In the genomic region with DNA sequence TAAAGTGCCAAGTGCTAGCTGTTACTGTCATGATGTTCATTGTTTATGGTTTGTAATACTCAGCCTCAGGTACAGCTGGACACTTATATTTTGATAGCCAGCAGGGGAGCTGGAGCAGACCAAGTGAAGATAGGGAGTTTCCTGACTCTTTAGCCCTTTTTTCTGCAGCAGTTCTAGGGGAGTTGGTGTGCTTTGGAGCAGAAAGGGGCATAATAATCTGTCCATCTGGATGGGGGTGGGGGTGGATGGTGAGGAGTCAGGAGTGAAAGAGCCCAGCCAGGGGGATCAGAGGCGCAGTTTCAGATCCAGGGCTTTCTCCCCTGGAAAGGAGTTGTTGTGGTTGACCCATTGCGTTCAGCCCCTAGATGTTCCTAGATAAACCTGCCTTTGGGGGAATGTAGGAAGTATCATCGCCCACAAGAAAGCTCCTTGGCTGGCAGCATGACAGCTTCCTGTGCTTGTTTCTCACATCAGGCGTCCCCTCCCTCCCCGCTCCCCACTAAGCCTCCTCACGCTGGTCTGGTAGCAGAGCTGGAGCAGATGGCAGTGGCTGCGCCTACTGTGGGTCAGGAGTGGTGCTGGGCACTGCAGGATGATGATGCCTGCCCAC, we compare ENCODE assay signal across 9 cellular contexts. TPM values are rescaled to one million over a fixed set of nuclear protein-coding genes. Genes with fewer than 3 reads are reported as not detected.
DNase-seq lines count a peak whose midpoint lies in the region; ATAC-seq, FAIRE-seq and TF ChIP-seq lines count a peak whose summit lies in the region.
"Had no signal": no experiment of that assay in that cellular context is flagged by ENCODE, and none has a peak within 500 bp of the region (broad histone marks: within the 10 kb centered on the region; RNA-seq: fewer than 3 reads in every experiment).

No MANE protein-coding gene starts in this region.

- POLR2A ChIA-PET in HepG2 (lab: Yijun Ruan, JAX), result no interaction called here

- H3K27ac ChIP-seq in liver (ENCODE audit: low read depth in 1 of 2, low read length in 2 of 2), result peak overlapping the region; percentile 16 to 72
- H3K27ac ChIP-seq in HepG2 (ENCODE audit: extremely low read length, insufficient read depth, low read length), result no peak overlapping the region
- H3K27ac ChIP-seq in left lung, result peak overlapping the region; percentile 73 to 88
- peak overlapping the region; percentile 97 for H3K27ac ChIP-seq in temporal lobe (ENCODE audit: low read depth, low read length)

- intact Hi-C loops in HepG2 (cut with micrococcal nuclease; ENCODE audit: unreplicated experiment), result no loop called here
- intact Hi-C loops in left lung (cut with DNase I), result no loop called here

- H3K4me3 ChIP-seq in liver (ENCODE audit: low read depth in 1 of 3, low read length in 3 of 3) (no peak overlapping the region), HepG2 (replicated peaks in 1 of 3; ENCODE audit: insufficient read depth in 1 of 3, low read depth in 2 of 3, low read length in 3 of 3) (no peak overlapping the region), left lung (no peak overlapping the region)
- H3K4me3 ChIP-seq: lung had no signal

- peak overlapping the region; percentile 99 for H3K27ac Mint-ChIP-seq in activated naive CD8-positive, alpha-beta T cell treated with anti-CD3 and anti-CD28 coated beads, Interleukin-2, amount 50 U/mL, for 24 hours
- no peak overlapping the region for H3K27ac Mint-ChIP-seq in glutamatergic neuron (ENCODE audit: unreplicated experiment)

- in situ Hi-C loops in HepG2 (cut with HindIII; ENCODE audit: extremely low pct_ligation_motif_present, low pct_unique_long_range_greater_than_20kb), result no loop called here

- no peak overlapping the region for H2AFZ ChIP-seq in HepG2 (ENCODE audit: low read length)

- peaks cover 42% of the 10 kb centered on the region for H3K79me2 ChIP-seq in HepG2 (ENCODE audit: insufficient read depth, low read length)

- no peak for TF ChIP-seq POLR2A in HepG2 (IDR thresholded peaks at IDR 0.05; ENCODE audit: insufficient read depth in 1 of 2, low read depth in 2 of 2, low read length in 2 of 2)

- H3K9ac ChIP-seq in liver (ENCODE audit: low read depth in 1 of 2, low read length in 2 of 2) (no peak overlapping the region), HepG2 (ENCODE audit: insufficient read depth, low read depth, low read length) (no peak overlapping the region)

- H3K4me1 Mint-ChIP-seq in activated naive CD8-positive, alpha-beta T cell treated with anti-CD3 and anti-CD28 coated beads, Interleukin-2, amount 50 U/mL, for 24 hours, result peaks cover 88% of the 10 kb centered on the region
- peaks cover 36% of the 10 kb centered on the region for H3K4me1 Mint-ChIP-seq in glutamatergic neuron (ENCODE audit: low read depth, unreplicated experiment)

- no peaks in the 10 kb centered on the region for H3K27me3 ChIP-seq in liver (ENCODE audit: control insufficient read depth in 4 of 4, insufficient read depth in 4 of 4, low read length in 3 of 4)
- no peaks in the 10 kb centered on the region for H3K27me3 ChIP-seq in HepG2 (ENCODE audit: control insufficient read depth in 1 of 2, insufficient read depth in 2 of 2, low read length in 2 of 2)
- H3K27me3 ChIP-seq in left lung, result no peaks in the 10 kb centered on the region

- H4K20me1 ChIP-seq in HepG2 (ENCODE audit: insufficient read depth, low read length), result peaks cover 10% of the 10 kb centered on the region

- no peaks in the 10 kb centered on the region for H3K27me3 Mint-ChIP-seq in activated naive CD8-positive, alpha-beta T cell treated with anti-CD3 and anti-CD28 coated beads, Interleukin-2, amount 50 U/mL, for 24 hours
- no peaks in the 10 kb centered on the region for H3K27me3 Mint-ChIP-seq in glutamatergic neuron (ENCODE audit: unreplicated experiment)

- H3K36me3 ChIP-seq in liver (ENCODE audit: control insufficient read depth in 4 of 4, insufficient read depth in 3 of 4, low read depth in 1 of 4, low read length in 3 of 4), result peaks cover 2 to 20% (median 9%) of the 10 kb centered on the region in 4 donors
- peaks cover 15 to 53% of the 10 kb centered on the region in 2 experiments; a peak in 4 of 5 replicates for H3K36me3 ChIP-seq in HepG2 (replicated peaks in 1 of 2; ENCODE audit: control insufficient read depth in 1 of 2, insufficient read depth in 2 of 2, low read length in 2 of 2)
- H3K36me3 ChIP-seq in left lung, result peaks cover 0 to 47% of the 10 kb centered on the region in 2 donors

- 69% methylated on average over 7 of the region's 7 CpGs for WGBS in liver
- 93% methylated on average over 3 of the region's 7 CpGs for WGBS in HepG2 (ENCODE audit: low lambda C conversion rate)

- no peak for ATAC-seq in HepG2
- ATAC-seq in activated naive CD8-positive, alpha-beta T cell treated with anti-CD3 and anti-CD28 coated beads, Interleukin-2, amount 50 U/mL, for 24 hours, result no peak
- ATAC-seq in left lung, result no peak
- no peak for ATAC-seq in GM18517 (IDR thresholded peaks at IDR 0.05; ENCODE audit: unreplicated experiment)
- no peak for ATAC-seq in GM19328 (IDR thresholded peaks at IDR 0.05; ENCODE audit: unreplicated experiment)

- H3K4me1 ChIP-seq in liver (ENCODE audit: control insufficient read depth in 4 of 4, insufficient read depth in 4 of 4, low read length in 3 of 4), result peaks cover 0 to 19% (median 11%) of the 10 kb centered on the region in 4 donors
- peaks cover 39% of the 10 kb centered on the region for H3K4me1 ChIP-seq in HepG2 (ENCODE audit: insufficient read depth, low read length)
- peaks cover 39 to 70% of the 10 kb centered on the region in 2 donors for H3K4me1 ChIP-seq in left lung

- H3K36me3 Mint-ChIP-seq in activated naive CD8-positive, alpha-beta T cell treated with anti-CD3 and anti-CD28 coated beads, Interleukin-2, amount 50 U/mL, for 24 hours (ENCODE audit: low read depth), result peaks cover 44% of the 10 kb centered on the region
- H3K36me3 Mint-ChIP-seq in glutamatergic neuron (ENCODE audit: unreplicated experiment), result peaks cover 5% of the 10 kb centered on the region

- TF ChIP-seq RAD21 in liver (IDR thresholded peaks at IDR 0.05), result no peak
- TF ChIP-seq RAD21 in HepG2 (CRISPR knock-in tag; IDR thresholded peaks at IDR 0.05), result no peak

- H3K9me3 ChIP-seq in liver (ENCODE audit: control insufficient read depth in 4 of 4, low read length in 3 of 4), result no peaks in the 10 kb centered on the region
- no peaks in the 10 kb centered on the region for H3K9me3 ChIP-seq in HepG2 (ENCODE audit: low read length)
- H3K9me3 ChIP-seq in left lung, result no peaks in the 10 kb centered on the region

- TF ChIP-seq EP300 in HepG2 (IDR thresholded peaks at IDR 0.05; ENCODE audit: low read depth in 2 of 2, low read length in 2 of 2) (no peak), HepG2 (CRISPR knock-in tag; IDR thresholded peaks at IDR 0.05; ENCODE audit: borderline replicate concordance) (no peak)

- H3K4me2 ChIP-seq in HepG2 (ENCODE audit: low read depth, low read length), result no peak overlapping the region

- no TSS peak for BruUV-seq in HepG2 (replicated peaks; lab: Mats Ljungman, UMichigan)

- no peaks in the 10 kb centered on the region for H3K9me3 Mint-ChIP-seq in activated naive CD8-positive, alpha-beta T cell treated with anti-CD3 and anti-CD28 coated beads, Interleukin-2, amount 50 U/mL, for 24 hours
- no peaks in the 10 kb centered on the region for H3K9me3 Mint-ChIP-seq in glutamatergic neuron (ENCODE audit: unreplicated experiment)

- peak overlapping the region; percentile 77 for H3K4me3 Mint-ChIP-seq in activated naive CD8-positive, alpha-beta T cell treated with anti-CD3 and anti-CD28 coated beads, Interleukin-2, amount 50 U/mL, for 24 hours
- H3K4me3 Mint-ChIP-seq in glutamatergic neuron (ENCODE audit: unreplicated experiment), result no peak overlapping the region

- CTCF ChIA-PET in HepG2 (lab: Yijun Ruan, JAX; ENCODE audit: low intra/inter-chr PET ratio, low total read pairs), result no interaction called here

- DNase-seq in HepG2 (ENCODE audit: low spot score), result no peak
- peak; percentile 50 for DNase-seq in activated naive CD8-positive, alpha-beta T cell treated with anti-CD3 and anti-CD28 coated beads, Interleukin-2, amount 50 U/mL, for 24 hours
- DNase-seq in left lung, result peak in 1 of 2 donors; percentile 28
- no peak for DNase-seq in glutamatergic neuron

- FAIRE-seq in HepG2 (lab: Jason Lieb, UNC), result no peak

- TF ChIP-seq CTCF in liver (IDR thresholded peaks at IDR 0.05; ENCODE audit: low read depth, low read length, missing input control) (no peak), HepG2 (CRISPR knock-in tag; IDR thresholded peaks at IDR 0.05) (no peak), left lung (IDR thresholded peaks at IDR 0.05) (no peak), glutamatergic neuron (IDR thresholded peaks at IDR 0.05; ENCODE audit: partially characterized antibody, unreplicated experiment) (no peak)

RNA-seq across cellular contexts. Expression of gene MED15, which starts 41.9 kb away (rescaled TPM):
- 10 to 100 TPM; 19.4 to 28.0 TPM for total RNA-seq in liver
- polyA plus RNA-seq in liver, result 10 to 100 TPM in 1 of 2 donors, 1 to 10 TPM in 1; 9.7 to 12.9 TPM
- 9.8 and 14.3 TPM in 2 replicates for total RNA-seq in HepG2 (2016; rRNA removed; fragmentation: Illumina TruSeq; extraction: Trizol)
- total RNA-seq in HepG2 (2016; cell fraction: cytosol; rRNA removed; fragmentation: Illumina TruSeq; extraction: Trizol; ENCODE audit: low read depth), result 51.6 and 53.2 TPM in 2 replicates
- 7.7 and 13.5 TPM in 2 replicates for total RNA-seq in HepG2 (2016; cell fraction: insoluble cytoplasmic fraction; rRNA removed; fragmentation: Illumina TruSeq; extraction: Trizol)
- 31.3 and 33.8 TPM in 2 replicates for total RNA-seq in HepG2 (2016; cell fraction: membrane; rRNA removed; fragmentation: Illumina TruSeq; extraction: Trizol)
- total RNA-seq in HepG2 (2016; cell fraction: nucleus; rRNA removed; fragmentation: Illumina TruSeq; extraction: Trizol), result 27.9 and 31.0 TPM in 2 replicates
- polyA plus RNA-seq in HepG2 (2011; rRNA removed), result 27.0 and 31.0 TPM in 2 replicates
- polyA plus RNA-seq in HepG2 (2011; cell fraction: cytosol; rRNA removed), result 12.4 and 17.0 TPM in 2 replicates
- polyA plus RNA-seq in HepG2 (2011; cell fraction: nucleus; rRNA removed), result 131 and 178 TPM in 2 replicates
- polyA plus RNA-seq in HepG2 (2012), result 31.5 and 37.1 TPM in 2 replicates
- 6.4 and 9.0 TPM in 2 replicates for polyA plus RNA-seq in HepG2 (2016; cell fraction: cytosol; fragmentation: Illumina TruSeq; extraction: Trizol; ENCODE audit: low read depth)
- 15.4 and 20.3 TPM in 2 replicates for polyA plus RNA-seq in HepG2 (2016; cell fraction: insoluble cytoplasmic fraction; fragmentation: Illumina TruSeq; extraction: Trizol; ENCODE audit: low read depth)
- polyA plus RNA-seq in HepG2 (2016; cell fraction: membrane; fragmentation: Illumina TruSeq; extraction: Trizol; ENCODE audit: low read depth), result 14.6 and 14.9 TPM in 2 replicates
- polyA plus RNA-seq in HepG2 (2016; cell fraction: nucleus; fragmentation: Illumina TruSeq; extraction: Trizol; ENCODE audit: insufficient read depth, low read depth), result 54.7 and 59.1 TPM in 2 replicates
- 39.9 and 83.9 TPM in 2 replicates for polyA minus RNA-seq in HepG2 (2011; rRNA and poly(A)+ RNA removed; ENCODE audit: low replicate concordance)
- polyA minus RNA-seq in HepG2 (2011; cell fraction: cytosol; rRNA and poly(A)+ RNA removed), result 31.6 and 37.5 TPM in 2 replicates
- polyA minus RNA-seq in HepG2 (2011; cell fraction: nucleus; rRNA and poly(A)+ RNA removed), result 98.0 and 116 TPM in 2 replicates
- total RNA-seq in left lung, result 100 to 1,000 TPM in 1 of 2 donors, 10 to 100 TPM in 1; 89.6 to 121 TPM
- total RNA-seq in temporal lobe, result 12.5 TPM
- 83.6 TPM for total RNA-seq in glutamatergic neuron (ENCODE audit: unreplicated experiment)

RNA-seq across cellular contexts. Expression of gene KLHL22, which starts 53.7 kb away (rescaled TPM):
- total RNA-seq in liver (10 to 100 TPM; 11.3 to 20.3 TPM), HepG2 (2016; rRNA removed; fragmentation: Illumina TruSeq; extraction: Trizol) (11.3 and 14.8 TPM in 2 replicates), left lung (10 to 100 TPM; 22.0 to 26.4 TPM), temporal lobe (42.0 TPM), glutamatergic neuron (ENCODE audit: unreplicated experiment) (20.2 TPM)
- polyA plus RNA-seq in liver (1 to 10 TPM; 2.0 to 6.1 TPM), HepG2 (2011; rRNA removed) (10.9 and 15.8 TPM in 2 replicates)
- 3.5 and 4.2 TPM in 2 replicates for total RNA-seq in HepG2 (2016; cell fraction: cytosol; rRNA removed; fragmentation: Illumina TruSeq; extraction: Trizol; ENCODE audit: low read depth)
- total RNA-seq in HepG2 (2016; cell fraction: insoluble cytoplasmic fraction; rRNA removed; fragmentation: Illumina TruSeq; extraction: Trizol), result 9.8 and 17.0 TPM in 2 replicates
- 5.6 and 6.4 TPM in 2 replicates for total RNA-seq in HepG2 (2016; cell fraction: membrane; rRNA removed; fragmentation: Illumina TruSeq; extraction: Trizol)
- 16.4 and 19.9 TPM in 2 replicates for total RNA-seq in HepG2 (2016; cell fraction: nucleus; rRNA removed; fragmentation: Illumina TruSeq; extraction: Trizol)
- polyA plus RNA-seq in HepG2 (2011; cell fraction: cytosol; rRNA removed), result 10.9 and 13.2 TPM in 2 replicates
- polyA plus RNA-seq in HepG2 (2011; cell fraction: nucleus; rRNA removed), result 24.9 and 26.8 TPM in 2 replicates
- 7.6 and 8.3 TPM in 2 replicates for polyA plus RNA-seq in HepG2 (2012)
- polyA plus RNA-seq in HepG2 (2016; cell fraction: cytosol; fragmentation: Illumina TruSeq; extraction: Trizol; ENCODE audit: low read depth), result 0.76 and 1.1 TPM in 2 replicates
- polyA plus RNA-seq in HepG2 (2016; cell fraction: insoluble cytoplasmic fraction; fragmentation: Illumina TruSeq; extraction: Trizol; ENCODE audit: low read depth), result 7.9 and 10.3 TPM in 2 replicates
- 1.1 and 1.6 TPM in 2 replicates for polyA plus RNA-seq in HepG2 (2016; cell fraction: membrane; fragmentation: Illumina TruSeq; extraction: Trizol; ENCODE audit: low read depth)
- polyA plus RNA-seq in HepG2 (2016; cell fraction: nucleus; fragmentation: Illumina TruSeq; extraction: Trizol; ENCODE audit: insufficient read depth, low read depth), result 21.4 and 25.4 TPM in 2 replicates
- polyA minus RNA-seq in HepG2 (2011; rRNA and poly(A)+ RNA removed; ENCODE audit: low replicate concordance), result 12.1 and 32.8 TPM in 2 replicates
- polyA minus RNA-seq in HepG2 (2011; cell fraction: cytosol; rRNA and poly(A)+ RNA removed), result 6.0 and 10.6 TPM in 2 replicates
- 17.1 and 18.6 TPM in 2 replicates for polyA minus RNA-seq in HepG2 (2011; cell fraction: nucleus; rRNA and poly(A)+ RNA removed)
